19 cellular contexts compared by ENCODE assay signal in the genomic region with DNA sequence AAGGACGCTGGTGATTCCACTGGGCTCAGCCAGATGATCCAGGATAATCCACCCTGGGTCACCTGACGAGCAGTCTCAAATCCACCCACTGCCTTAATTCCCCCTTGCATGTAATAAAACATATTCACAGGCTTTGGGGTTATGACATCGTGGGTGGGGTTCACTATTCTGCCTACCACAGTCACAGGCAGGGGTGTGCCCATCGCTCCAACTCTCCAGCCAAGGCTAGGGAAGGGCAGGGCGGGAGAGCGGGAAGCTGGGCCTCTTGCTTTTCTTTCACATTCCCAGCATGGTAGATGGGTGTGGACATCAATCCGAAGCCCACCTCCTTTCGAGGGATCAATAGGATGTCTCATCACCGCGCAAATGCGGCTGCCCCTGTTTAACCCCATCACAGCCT. TPM values are rescaled to one million over a fixed set of nuclear protein-coding genes. Genes with fewer than 3 reads are reported as not detected.
"Had no signal": no experiment of that assay in that cellular context is flagged by ENCODE, and none has a peak within 500 bp of the region (broad histone marks: within the 10 kb centered on the region; RNA-seq: fewer than 3 reads in every experiment).

No MANE protein-coding gene starts in this region.

- H3K27ac ChIP-seq: left ventricle myocardium inferior, right atrium auricular region had no signal

- H3K4me1 ChIP-seq: left ventricle myocardium inferior, right atrium auricular region had no signal

- H3K4me3 ChIP-seq: left ventricle myocardium inferior, right atrium auricular region had no signal

- H3K27me3 ChIP-seq: right atrium auricular region had no signal

- DNase-seq: activated CD4-positive, alpha-beta T cell treated with anti-CD3 and anti-CD28 coated beads for 1 hour; activated gamma-delta T cell; effector memory CD4-positive, alpha-beta T cell; foreskin melanocyte; stimulated activated naive CD8-positive, alpha-beta T cell treated with anti-CD3 and anti-CD28 coated beads, Interleukin-15, Interleukin-2, amounts not matched to agents 100 U/mL and 50 U/mL, for 24 hours had no signal

- FAIRE-seq: endothelial cell of umbilical vein had no signal

- H3K36me3 ChIP-seq: left ventricle myocardium inferior, right atrium auricular region had no signal

- ATAC-seq: stimulated activated naive CD8-positive, alpha-beta T cell treated with anti-CD3 and anti-CD28 coated beads, Interleukin-15, Interleukin-2, amounts not matched to agents 100 U/mL and 50 U/mL, for 24 hours had no signal

- H3K9me3 ChIP-seq: left ventricle myocardium inferior, right atrium auricular region had no signal

RNA-seq across cellular contexts. Expression of a gene that starts 12.7 kb away (rescaled TPM):
- total RNA-seq: activated CD8-positive, alpha-beta memory T cell treated with anti-CD3 and anti-CD28 coated beads for 36 hours; cerebellum; dermis blood vessel endothelial cell; endothelial cell of umbilical vein; fibroblast of lung; kidney epithelial cell; left ventricle myocardium inferior; progenitor cell of endocrine pancreas; right atrium auricular region; skeletal muscle tissue; temporal lobe had no signal
- polyA plus RNA-seq: adipose tissue, endothelial cell of umbilical vein, fibroblast of lung, neural cell had no signal

RNA-seq across cellular contexts. Expression of a gene that starts 18.8 kb away (rescaled TPM):
- total RNA-seq: activated CD8-positive, alpha-beta memory T cell treated with anti-CD3 and anti-CD28 coated beads for 36 hours; cerebellum; dermis blood vessel endothelial cell; endothelial cell of umbilical vein; fibroblast of lung; kidney epithelial cell; progenitor cell of endocrine pancreas had no signal
- polyA plus RNA-seq: endothelial cell of umbilical vein, fibroblast of lung, neural cell had no signal

RNA-seq across cellular contexts. Expression of a gene that starts 37.4 kb away (rescaled TPM):
- total RNA-seq: activated CD8-positive, alpha-beta memory T cell treated with anti-CD3 and anti-CD28 coated beads for 36 hours; cerebellum; dermis blood vessel endothelial cell; endothelial cell of umbilical vein; fibroblast of lung; kidney epithelial cell; left ventricle myocardium inferior; omental fat pad; progenitor cell of endocrine pancreas; right atrium auricular region; skeletal muscle tissue; temporal lobe had no signal
- polyA plus RNA-seq: endothelial cell of umbilical vein, fibroblast of lung, neural cell had no signal

RNA-seq across cellular contexts. Expression of a gene that starts 58.8 kb away (rescaled TPM):
- total RNA-seq: activated CD8-positive, alpha-beta memory T cell treated with anti-CD3 and anti-CD28 coated beads for 36 hours; cerebellum; dermis blood vessel endothelial cell; endothelial cell of umbilical vein; fibroblast of lung; kidney epithelial cell; progenitor cell of endocrine pancreas had no signal
- polyA plus RNA-seq: endothelial cell of umbilical vein, fibroblast of lung, neural cell had no signal
